In the genomic region with DNA sequence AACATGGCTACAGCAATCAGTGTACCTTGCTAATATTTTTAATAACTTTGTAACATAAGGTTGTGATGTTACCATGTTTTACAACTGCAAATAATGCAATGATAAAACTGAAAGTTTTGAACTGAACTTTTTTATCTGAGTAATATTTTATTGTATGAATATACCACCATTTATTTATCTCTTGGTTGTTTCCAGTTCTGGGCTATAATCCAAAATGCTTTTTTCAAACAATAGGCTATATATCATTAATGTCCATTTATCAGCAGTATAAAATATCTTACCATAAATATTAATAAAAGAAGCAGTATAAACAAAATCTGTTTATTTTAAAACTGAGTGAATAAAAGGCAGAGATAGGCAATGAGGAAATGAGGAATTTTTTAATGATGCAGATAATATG, we compare ENCODE assay signal across 14 cellular contexts.
DNase-seq lines count a peak whose midpoint lies in the region; ATAC-seq, FAIRE-seq and TF ChIP-seq lines count a peak whose summit lies in the region.
"Had no signal": no experiment of that assay in that cellular context is flagged by ENCODE, and none has a peak within 500 bp of the region (broad histone marks: within the 10 kb centered on the region; RNA-seq: fewer than 3 reads in every experiment).

No MANE protein-coding gene starts in this region.

- peaks cover 42% of the 10 kb centered on the region for H3K4me1 Mint-ChIP-seq in T-helper 17 cell
- H3K4me1 Mint-ChIP-seq in CD14-positive monocyte: peaks cover 19% of the 10 kb centered on the region

- peaks cover 0 to 17% (median 11%) of the 10 kb centered on the region in 3 donors for H3K4me1 ChIP-seq in pancreas

- TF ChIP-seq CTCF in fibroblast of the aortic adventitia (IDR thresholded peaks at IDR 0.05; ENCODE audit: insufficient read depth, low read length) (no peak), pancreas (IDR thresholded peaks at IDR 0.05) (no peak), CD14-positive monocyte (IDR thresholded peaks at IDR 0.05) (no peak)

- intact Hi-C loops in pancreas (cut with DNase I) (no loop called here), CD14-positive monocyte (cut with micrococcal nuclease) (no loop called here)

- H3K4me3 ChIP-seq in fibroblast of the aortic adventitia (ENCODE audit: low read depth, low read length): no peak overlapping the region
- H3K4me3 ChIP-seq in pancreas: no peak overlapping the region
- H3K4me3 ChIP-seq: GM23338 had no signal

- ATAC-seq in T-helper 17 cell (no peak), pancreas (no peak), GM21381 (IDR thresholded peaks at IDR 0.05; ENCODE audit: unreplicated experiment) (no peak)
- ATAC-seq: GM23338 had no signal

- H3K27ac Mint-ChIP-seq in T-helper 17 cell (peak overlapping the region; percentile 16), CD14-positive monocyte (no peak overlapping the region)
- H3K27ac Mint-ChIP-seq: GM23338 had no signal

- peak; percentile 45 for FAIRE-seq in pancreas (lab: Jason Lieb, UNC)

- peaks cover 0 to 2% (median 0%) of the 10 kb centered on the region in 7 donors for H3K9me3 Mint-ChIP-seq in CD14-positive monocyte
- H3K9me3 Mint-ChIP-seq: CD8-positive, alpha-beta memory T cell; GM23338 had no signal

- no peaks in the 10 kb centered on the region for H3K36me3 ChIP-seq in pancreas

- H3K27me3 Mint-ChIP-seq in T-helper 17 cell: no peaks in the 10 kb centered on the region
- no peaks in the 10 kb centered on the region for H3K27me3 Mint-ChIP-seq in CD14-positive monocyte (ENCODE audit: low read depth in 3 of 3)
- H3K27me3 Mint-ChIP-seq: CD8-positive, alpha-beta memory T cell had no signal

- no peak overlapping the region for H3K27ac ChIP-seq in pancreas

- H3K27me3 ChIP-seq in pancreas: no peaks in the 10 kb centered on the region

- H3K9me3 ChIP-seq in T-helper 17 cell (ENCODE audit: control insufficient read depth, low read length, poor library complexity, severe bottlenecking) (no peaks in the 10 kb centered on the region), pancreas (no peaks in the 10 kb centered on the region)
- H3K9me3 ChIP-seq: Caco-2 had no signal

- DNase-seq in T-helper 17 cell (no peak), fibroblast of the aortic adventitia (ENCODE audit: low read depth) (peak; percentile 60), pancreas (no peak), medulla oblongata (ENCODE audit: extremely low spot score) (no peak), CD14-positive monocyte (ENCODE audit: low spot score) (no peak), Kasumi-1 (lab: John Stamatoyannopoulos, UW) (no peak)
- DNase-seq: Caco-2; CD8-positive, alpha-beta memory T cell; DND-41; GF-D8; H7; IMR-90 had no signal

- H3K36me3 Mint-ChIP-seq in T-helper 17 cell (ENCODE audit: low read depth) (no peaks in the 10 kb centered on the region), CD14-positive monocyte (peaks cover 20 to 23% of the 10 kb centered on the region in 2 donors)

- H3K4me3 Mint-ChIP-seq in T-helper 17 cell: no peak overlapping the region
- no peak overlapping the region for H3K4me3 Mint-ChIP-seq in CD14-positive monocyte
- H3K4me3 Mint-ChIP-seq: CD8-positive, alpha-beta memory T cell; GM23338 had no signal
